ENCODE assay signal across 17 cellular contexts in genomic region chr17:42543190-42544079, GRCh38. TPM values are rescaled to one million over a fixed set of nuclear protein-coding genes. Genes with fewer than 3 reads are reported as not detected.
"Had no signal": no experiment of that assay in that cellular context is flagged by ENCODE, and none has a peak within 500 bp of the region (broad histone marks: within the 10 kb centered on the region; RNA-seq: fewer than 3 reads in every experiment).

No MANE protein-coding gene starts in this region.

- H3K27me3 ChIP-seq: ascending aorta, colonic mucosa, vagina had no signal

- H3K36me3 ChIP-seq: colonic mucosa had no signal

- H3K27ac Mint-ChIP-seq: natural killer cell; stimulated activated naive CD8-positive, alpha-beta T cell treated with anti-CD3 and anti-CD28 coated beads, Interleukin-15, Interleukin-2, amounts not matched to agents 100 ng/mL and 50 ng/mL, for 24 hours; T-helper 1 cell treated with Interleukin-12 subunit alpha and Interleukin-12 subunit beta and Interleukin-4 antibody, amounts not matched to agents 30 μg/mL and 1 μg/mL, for 36 hours had no signal

- H3K9me3 ChIP-seq: ascending aorta, colonic mucosa, mucosa of descending colon, sigmoid colon, vagina had no signal

- H3K4me3 Mint-ChIP-seq: natural killer cell; stimulated activated naive CD8-positive, alpha-beta T cell treated with anti-CD3 and anti-CD28 coated beads, Interleukin-15, Interleukin-2, amounts not matched to agents 100 ng/mL and 50 ng/mL, for 24 hours; T-helper 1 cell treated with Interleukin-12 subunit alpha and Interleukin-12 subunit beta and Interleukin-4 antibody, amounts not matched to agents 30 μg/mL and 1 μg/mL, for 36 hours had no signal

- H3K36me3 Mint-ChIP-seq: natural killer cell had no signal

- H3K27me3 Mint-ChIP-seq: stimulated activated naive CD8-positive, alpha-beta T cell treated with anti-CD3 and anti-CD28 coated beads, Interleukin-15, Interleukin-2, amounts not matched to agents 100 ng/mL and 50 ng/mL, for 24 hours had no signal

- ATAC-seq: left colon, mucosa of descending colon, natural killer cell, SK-N-SH treated with all-trans-retinoic acid at 6 μM for 48 hours had no signal

- DNase-seq: activated CD4-positive, alpha-beta T cell treated with anti-CD3 and anti-CD28 coated beads, Interleukin-2, amount 50 U/mL, for 4 hours; activated CD4-positive, CD25-positive, alpha-beta regulatory T cell; activated gamma-delta T cell treated with Interleukin-2 at 50 U/mL for 16 hours; activated T-cell treated with anti-CD3 and anti-CD28 coated beads, Interleukin-2, amount 50 U/mL, for 1 hour; colonic mucosa; effector CD4-positive, alpha-beta T cell; left colon; natural killer cell; occipital lobe; sigmoid colon; stimulated activated CD4-positive, alpha-beta T cell treated with anti-CD3 and anti-CD28 coated beads, Interleukin-2, amount 100 ng/mL, for 48 hours had no signal

- H3K4me3 ChIP-seq: ascending aorta, colonic mucosa, mucosa of descending colon, sigmoid colon, vagina had no signal

- H3K4me1 ChIP-seq: ascending aorta had no signal

- H3K27ac ChIP-seq: ascending aorta, sigmoid colon, vagina had no signal

- H3K9me3 Mint-ChIP-seq: natural killer cell; stimulated activated naive CD8-positive, alpha-beta T cell treated with anti-CD3 and anti-CD28 coated beads, Interleukin-15, Interleukin-2, amounts not matched to agents 100 ng/mL and 50 ng/mL, for 24 hours; T-helper 1 cell treated with Interleukin-12 subunit alpha and Interleukin-12 subunit beta and Interleukin-4 antibody, amounts not matched to agents 30 μg/mL and 1 μg/mL, for 36 hours had no signal

RNA-seq across cellular contexts. Expression of gene HSD17B1, which starts 9.3 kb away (rescaled TPM):
- total RNA-seq: ascending aorta had no signal
